ENCODE assay signal across 1 cellular context in the genomic region with DNA sequence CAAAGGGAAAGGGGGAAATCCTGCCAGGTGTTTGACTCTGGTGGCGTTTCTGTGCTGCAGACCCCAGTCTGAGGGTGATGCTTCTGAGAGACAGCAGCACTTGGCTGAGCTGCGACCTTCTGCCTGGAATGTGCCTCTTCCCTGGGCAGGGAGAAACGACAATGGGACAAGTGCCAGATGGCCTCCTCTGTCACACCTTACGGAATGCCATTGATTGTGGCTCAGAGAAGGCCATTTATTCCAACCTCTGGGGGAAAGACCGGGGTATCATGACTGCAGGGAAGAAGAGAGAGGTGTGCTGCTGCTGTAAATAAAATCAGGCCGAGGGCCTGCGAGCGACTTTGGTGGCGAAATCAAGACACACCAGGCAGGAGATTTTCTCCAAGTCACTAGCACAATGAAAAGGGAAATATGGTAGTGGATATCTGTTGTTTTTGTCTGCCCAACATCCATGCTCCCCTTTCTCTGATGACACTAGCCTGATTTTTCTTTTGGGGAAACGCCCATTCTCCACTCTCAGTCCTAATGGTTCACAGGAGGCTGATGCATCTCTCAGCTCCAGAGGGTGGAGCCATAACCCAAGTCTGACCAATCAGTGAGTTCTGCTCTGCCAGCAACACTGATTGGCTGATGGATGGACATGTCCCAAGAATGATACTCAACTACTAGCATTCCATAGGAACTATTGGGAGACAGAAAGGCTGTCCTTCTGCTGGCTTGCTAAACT.
A peak's percentile ranks its signal among the peaks of the same experiment; 100 is the strongest.
TF ChIP-seq lines count a peak whose summit lies in the region.

No MANE protein-coding gene starts in this region.

TF ChIP-seq in K562, 482 proteins besides CTCF, POLR2A, EP300 and RAD21 (continued from another document):
- TF ChIP-seq, protein P1, sequence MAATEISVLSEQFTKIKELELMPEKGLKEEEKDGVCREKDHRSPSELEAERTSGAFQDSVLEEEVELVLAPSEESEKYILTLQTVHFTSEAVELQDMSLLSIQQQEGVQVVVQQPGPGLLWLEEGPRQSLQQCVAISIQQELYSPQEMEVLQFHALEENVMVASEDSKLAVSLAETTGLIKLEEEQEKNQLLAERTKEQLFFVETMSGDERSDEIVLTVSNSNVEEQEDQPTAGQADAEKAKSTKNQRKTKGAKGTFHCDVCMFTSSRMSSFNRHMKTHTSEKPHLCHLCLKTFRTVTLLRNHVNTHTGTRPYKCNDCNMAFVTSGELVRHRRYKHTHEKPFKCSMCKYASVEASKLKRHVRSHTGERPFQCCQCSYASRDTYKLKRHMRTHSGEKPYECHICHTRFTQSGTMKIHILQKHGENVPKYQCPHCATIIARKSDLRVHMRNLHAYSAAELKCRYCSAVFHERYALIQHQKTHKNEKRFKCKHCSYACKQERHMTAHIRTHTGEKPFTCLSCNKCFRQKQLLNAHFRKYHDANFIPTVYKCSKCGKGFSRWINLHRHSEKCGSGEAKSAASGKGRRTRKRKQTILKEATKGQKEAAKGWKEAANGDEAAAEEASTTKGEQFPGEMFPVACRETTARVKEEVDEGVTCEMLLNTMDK (IDR thresholded peaks at IDR 0.05; ENCODE audit: borderline replicate concordance, insufficient read depth, low read depth, low read length, poor library complexity, severe bottlenecking): peak; percentile 44
- TF ChIP-seq RCOR1 (IDR thresholded peaks at IDR 0.05; ENCODE audit: borderline replicate concordance in 1 of 2, low read depth in 2 of 2, low read length in 2 of 2) (peak in 1 of 2 experiments; percentile 62; a peak in 1 of 4 replicates), SRF (CRISPR knock-in tag; IDR thresholded peaks at IDR 0.05) (no peak), PKNOX1 (IDR thresholded peaks at IDR 0.05) (peak; percentile 29), RBM25 (IDR thresholded peaks at IDR 0.05; ENCODE audit: low read depth, low read length, severe bottlenecking) (peak; percentile 60), RERE (CRISPR knock-in tag; IDR thresholded peaks at IDR 0.05; ENCODE audit: borderline replicate concordance) (no peak), MEIS2 (IDR thresholded peaks at IDR 0.05; ENCODE audit: partially characterized antibody) (peak; percentile 13), HDAC6 (IDR thresholded peaks at IDR 0.05; ENCODE audit: low read depth, low read length) (no peak)
- TF ChIP-seq, protein P2, sequence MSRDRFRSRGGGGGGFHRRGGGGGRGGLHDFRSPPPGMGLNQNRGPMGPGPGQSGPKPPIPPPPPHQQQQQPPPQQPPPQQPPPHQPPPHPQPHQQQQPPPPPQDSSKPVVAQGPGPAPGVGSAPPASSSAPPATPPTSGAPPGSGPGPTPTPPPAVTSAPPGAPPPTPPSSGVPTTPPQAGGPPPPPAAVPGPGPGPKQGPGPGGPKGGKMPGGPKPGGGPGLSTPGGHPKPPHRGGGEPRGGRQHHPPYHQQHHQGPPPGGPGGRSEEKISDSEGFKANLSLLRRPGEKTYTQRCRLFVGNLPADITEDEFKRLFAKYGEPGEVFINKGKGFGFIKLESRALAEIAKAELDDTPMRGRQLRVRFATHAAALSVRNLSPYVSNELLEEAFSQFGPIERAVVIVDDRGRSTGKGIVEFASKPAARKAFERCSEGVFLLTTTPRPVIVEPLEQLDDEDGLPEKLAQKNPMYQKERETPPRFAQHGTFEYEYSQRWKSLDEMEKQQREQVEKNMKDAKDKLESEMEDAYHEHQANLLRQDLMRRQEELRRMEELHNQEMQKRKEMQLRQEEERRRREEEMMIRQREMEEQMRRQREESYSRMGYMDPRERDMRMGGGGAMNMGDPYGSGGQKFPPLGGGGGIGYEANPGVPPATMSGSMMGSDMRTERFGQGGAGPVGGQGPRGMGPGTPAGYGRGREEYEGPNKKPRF (IDR thresholded peaks at IDR 0.05; ENCODE audit: low read depth, low read length): no peak
